Comparison of ENCODE assay signal across 8 cellular contexts in the genomic region with DNA sequence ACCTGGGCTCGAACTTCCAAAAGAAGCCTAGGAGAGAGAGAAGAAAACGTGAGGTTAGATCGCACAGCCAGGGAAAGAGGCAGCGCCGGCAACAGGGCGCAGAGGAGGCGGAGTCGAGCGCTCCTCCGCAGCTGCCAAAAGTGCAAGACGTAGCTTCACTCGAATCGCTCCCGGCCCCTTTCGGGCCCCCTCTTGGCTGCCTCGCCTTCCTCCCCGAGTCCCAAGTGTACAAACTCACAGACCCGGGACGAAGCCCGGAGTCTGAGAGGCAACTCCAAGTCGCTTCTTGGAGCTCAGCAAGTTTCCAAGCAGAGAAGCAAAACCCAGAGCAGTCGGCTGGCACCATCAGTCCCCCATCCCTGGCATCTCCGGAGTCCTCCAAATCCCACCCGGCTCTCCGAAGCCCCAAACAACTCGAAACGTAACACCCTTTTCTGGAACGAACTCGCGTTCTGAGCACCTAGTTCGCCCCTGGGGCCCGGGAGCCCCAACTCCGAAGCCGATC. TPM values are rescaled to one million over a fixed set of nuclear protein-coding genes. Genes with fewer than 3 reads are reported as not detected.
DNase-seq lines count a peak whose midpoint lies in the region; ATAC-seq and TF ChIP-seq lines count a peak whose summit lies in the region.

No MANE protein-coding gene starts in this region.

- H3K4me3 Mint-ChIP-seq in GM23338 = peak overlapping the region; percentile 93

- no peaks in the 10 kb centered on the region for H3K9me3 ChIP-seq in MM.1S (replicated peaks; ENCODE audit: insufficient read depth, low read length)

- H3F3A ChIP-seq in GM23338 (replicated peaks; ENCODE audit: low read depth) = no peaks in the 10 kb centered on the region
- peaks cover 16% of the 10 kb centered on the region for H3F3A ChIP-seq in MM.1S (ENCODE audit: insufficient read depth, low read length)

- H3K36me3 ChIP-seq in GM23338 (ENCODE audit: insufficient read depth) = peaks cover 11% of the 10 kb centered on the region
- H3K36me3 ChIP-seq in MM.1S (replicated peaks; ENCODE audit: insufficient read depth, low read length) = peaks cover 5% of the 10 kb centered on the region; the same call in 1 of the 2 replicates

- ATAC-seq in GM23338 (peak; percentile 71), GM18505 (IDR thresholded peaks at IDR 0.05; ENCODE audit: unreplicated experiment) (no peak)

- no peak for TF ChIP-seq POLR2A in GM18505 (IDR thresholded peaks at IDR 0.05; ENCODE audit: borderline replicate concordance, extremely low read depth, insufficient read depth, insufficient read length)

- H3K9ac ChIP-seq in MM.1S (ENCODE audit: low read length) = peak overlapping the region; percentile 73; the same call in 1 of the 2 replicates

- peaks cover 18% of the 10 kb centered on the region for H3K4me1 Mint-ChIP-seq in GM23338

- H3K9me3 Mint-ChIP-seq in GM23338 = no peaks in the 10 kb centered on the region

- H4K20me1 ChIP-seq in GM23338 (replicated peaks; ENCODE audit: insufficient read depth) (peaks cover 17% of the 10 kb centered on the region; the same call in 1 of the 2 replicates), MM.1S (ENCODE audit: insufficient read depth, low read length) (no peaks in the 10 kb centered on the region)

- H2AFZ ChIP-seq in GM23338 (no peak overlapping the region; the same call in 1 of the 2 replicates), MM.1S (ENCODE audit: low read length) (peak overlapping the region; percentile 49)

- peaks cover 19% of the 10 kb centered on the region for H3K27me3 ChIP-seq in GM23338 (ENCODE audit: insufficient read depth)
- H3K27me3 ChIP-seq in MM.1S (replicated peaks; ENCODE audit: insufficient read depth, low read length) = no peaks in the 10 kb centered on the region

- no peaks in the 10 kb centered on the region for H3K9me2 ChIP-seq in GM23338 (ENCODE audit: insufficient read depth)
- no peaks in the 10 kb centered on the region for H3K9me2 ChIP-seq in MM.1S (replicated peaks; ENCODE audit: insufficient read depth, low read length)

- DNase-seq in ELR (ENCODE audit: low read depth) = peak; percentile 75
- DNase-seq in GM23338 (ENCODE audit: low spot score) = peak; percentile 75
- DNase-seq in MM.1S = peak; percentile 70
- DNase-seq in activated CD4-positive, alpha-beta T cell treated with anti-CD3 and anti-CD28 coated beads, Interleukin-2, amount 50 U/mL, for 1 hour = peak; percentile 53
- DNase-seq in dedifferentiated amniotic fluid mesenchymal stem cell (ENCODE audit: extremely low spot score) = peak; percentile 83
- peak; percentile 88 for DNase-seq in left kidney (ENCODE audit: low read depth, low spot score)
- DNase-seq in stimulated activated CD4-positive, alpha-beta T cell treated with anti-CD3 and anti-CD28 coated beads, Interleukin-2, amount 100 ng/mL, for 24 hours = peak; percentile 65 to 69

- TF ChIP-seq CTCF in GM23338 (conservative IDR thresholded peaks at IDR 0.05; ENCODE audit: low read depth in 2 of 2) (no peak), MM.1S (IDR thresholded peaks at IDR 0.05; ENCODE audit: low read length) (no peak)

- H3K27ac ChIP-seq in GM23338 (ENCODE audit: low read depth) (no peak overlapping the region), MM.1S (ENCODE audit: low read length) (peak overlapping the region; percentile 48; the same call in 1 of the 2 replicates)

- H3K4me2 ChIP-seq in GM23338 (peak overlapping the region; percentile 90), MM.1S (ENCODE audit: low read depth, low read length) (peak overlapping the region; percentile 83)

- H3K79me2 ChIP-seq in GM23338 (replicated peaks; ENCODE audit: insufficient read depth) (peaks cover 50% of the 10 kb centered on the region), MM.1S (ENCODE audit: low read length) (peaks cover 48% of the 10 kb centered on the region)

- H3K36me3 Mint-ChIP-seq in GM23338 (ENCODE audit: low read depth) = peaks cover 22% of the 10 kb centered on the region

- H3K4me1 ChIP-seq in GM23338 (ENCODE audit: insufficient read depth) (peaks cover 6% of the 10 kb centered on the region; the same call in 1 of the 2 replicates), MM.1S (ENCODE audit: low read length) (peaks cover 7% of the 10 kb centered on the region; the same call in 1 of the 2 replicates)

- H3K4me3 ChIP-seq in GM23338 = peak overlapping the region; percentile 89
- peak overlapping the region; percentile 81 for H3K4me3 ChIP-seq in MM.1S (ENCODE audit: low read length)

- peaks cover 5% of the 10 kb centered on the region for H3K27me3 Mint-ChIP-seq in GM23338 (ENCODE audit: insufficient read depth, low read depth, poor library complexity)

- peak overlapping the region; percentile 52; the same call in 1 of the 2 replicates for H3K27ac Mint-ChIP-seq in GM23338

TF ChIP-seq in GM23338, 12 proteins besides CTCF, POLR2A, EP300 and RAD21:
- TF ChIP-seq STAT1 (IDR thresholded peaks at IDR 0.05; ENCODE audit: unreplicated experiment) (no peak), JUNB (IDR thresholded peaks at IDR 0.05; ENCODE audit: unreplicated experiment) (no peak), EZH2 (IDR thresholded peaks at IDR 0.05; ENCODE audit: low read depth, unreplicated experiment) (no peak), NANOG (IDR thresholded peaks at IDR 0.05; ENCODE audit: borderline replicate concordance) (no peak), EZH2phosphoT487 (IDR thresholded peaks at IDR 0.05; ENCODE audit: unreplicated experiment) (no peak), POLR2AphosphoS5 (IDR thresholded peaks at IDR 0.05; ENCODE audit: low read depth) (no peak), ZNF114 (CRISPR knock-in tag; IDR thresholded peaks at IDR 0.05) (no peak), ZNF331 (CRISPR knock-in tag; IDR thresholded peaks at IDR 0.05; ENCODE audit: low read depth) (no peak), CREB1 (CRISPR knock-in tag; IDR thresholded peaks at IDR 0.05; ENCODE audit: low read depth) (no peak)
- TF ChIP-seq, protein P1, sequence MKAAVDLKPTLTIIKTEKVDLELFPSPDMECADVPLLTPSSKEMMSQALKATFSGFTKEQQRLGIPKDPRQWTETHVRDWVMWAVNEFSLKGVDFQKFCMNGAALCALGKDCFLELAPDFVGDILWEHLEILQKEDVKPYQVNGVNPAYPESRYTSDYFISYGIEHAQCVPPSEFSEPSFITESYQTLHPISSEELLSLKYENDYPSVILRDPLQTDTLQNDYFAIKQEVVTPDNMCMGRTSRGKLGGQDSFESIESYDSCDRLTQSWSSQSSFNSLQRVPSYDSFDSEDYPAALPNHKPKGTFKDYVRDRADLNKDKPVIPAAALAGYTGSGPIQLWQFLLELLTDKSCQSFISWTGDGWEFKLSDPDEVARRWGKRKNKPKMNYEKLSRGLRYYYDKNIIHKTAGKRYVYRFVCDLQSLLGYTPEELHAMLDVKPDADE (IDR thresholded peaks at IDR 0.05) = no peak
- TF ChIP-seq, protein P2, sequence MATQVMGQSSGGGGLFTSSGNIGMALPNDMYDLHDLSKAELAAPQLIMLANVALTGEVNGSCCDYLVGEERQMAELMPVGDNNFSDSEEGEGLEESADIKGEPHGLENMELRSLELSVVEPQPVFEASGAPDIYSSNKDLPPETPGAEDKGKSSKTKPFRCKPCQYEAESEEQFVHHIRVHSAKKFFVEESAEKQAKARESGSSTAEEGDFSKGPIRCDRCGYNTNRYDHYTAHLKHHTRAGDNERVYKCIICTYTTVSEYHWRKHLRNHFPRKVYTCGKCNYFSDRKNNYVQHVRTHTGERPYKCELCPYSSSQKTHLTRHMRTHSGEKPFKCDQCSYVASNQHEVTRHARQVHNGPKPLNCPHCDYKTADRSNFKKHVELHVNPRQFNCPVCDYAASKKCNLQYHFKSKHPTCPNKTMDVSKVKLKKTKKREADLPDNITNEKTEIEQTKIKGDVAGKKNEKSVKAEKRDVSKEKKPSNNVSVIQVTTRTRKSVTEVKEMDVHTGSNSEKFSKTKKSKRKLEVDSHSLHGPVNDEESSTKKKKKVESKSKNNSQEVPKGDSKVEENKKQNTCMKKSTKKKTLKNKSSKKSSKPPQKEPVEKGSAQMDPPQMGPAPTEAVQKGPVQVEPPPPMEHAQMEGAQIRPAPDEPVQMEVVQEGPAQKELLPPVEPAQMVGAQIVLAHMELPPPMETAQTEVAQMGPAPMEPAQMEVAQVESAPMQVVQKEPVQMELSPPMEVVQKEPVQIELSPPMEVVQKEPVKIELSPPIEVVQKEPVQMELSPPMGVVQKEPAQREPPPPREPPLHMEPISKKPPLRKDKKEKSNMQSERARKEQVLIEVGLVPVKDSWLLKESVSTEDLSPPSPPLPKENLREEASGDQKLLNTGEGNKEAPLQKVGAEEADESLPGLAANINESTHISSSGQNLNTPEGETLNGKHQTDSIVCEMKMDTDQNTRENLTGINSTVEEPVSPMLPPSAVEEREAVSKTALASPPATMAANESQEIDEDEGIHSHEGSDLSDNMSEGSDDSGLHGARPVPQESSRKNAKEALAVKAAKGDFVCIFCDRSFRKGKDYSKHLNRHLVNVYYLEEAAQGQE (IDR thresholded peaks at IDR 0.05; ENCODE audit: unreplicated experiment) = no peak

RNA-seq across cellular contexts. Expression of a gene that starts 1.2 kb away (rescaled TPM):
- total RNA-seq in GM23338 (2014; rRNA removed; shearing (Covaris generic)) = 32.7 and 36.3 TPM in 2 replicates
- 10.1 and 12.0 TPM in 2 replicates for polyA plus RNA-seq in GM23338 (2016; fragmentation: Nextera tagmentation; extraction: Ambion mirVana)

RNA-seq across cellular contexts. Expression of a gene that starts 41.3 kb away (rescaled TPM):
- total RNA-seq in GM23338 (2014; rRNA removed; shearing (Covaris generic)) = 13.1 and 19.3 TPM in 2 replicates
- 17.7 and 19.2 TPM in 2 replicates for polyA plus RNA-seq in GM23338 (2016; fragmentation: Nextera tagmentation; extraction: Ambion mirVana)
